ENCODE assay signal across 17 cellular contexts in the genomic region with DNA sequence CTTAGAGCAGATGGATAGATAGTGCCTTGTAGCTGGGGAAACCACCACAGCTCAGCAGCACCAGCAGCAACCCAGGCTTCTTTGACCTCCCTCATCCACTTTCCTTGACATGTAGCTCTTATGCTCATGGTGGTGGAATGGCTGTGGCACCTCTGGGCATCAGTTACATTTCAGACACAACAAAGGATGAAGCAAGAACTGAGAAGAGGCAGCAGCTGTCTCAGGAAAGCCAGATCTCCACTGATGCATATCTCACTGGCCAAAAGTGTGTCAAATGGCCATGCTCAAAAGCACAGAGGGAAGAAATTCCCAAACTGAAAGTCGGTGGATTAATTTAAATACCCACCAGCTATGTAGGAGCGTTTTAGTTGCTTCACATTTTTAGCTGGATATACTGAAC.
"Had no signal": no experiment of that assay in that cellular context is flagged by ENCODE, and none has a peak within 500 bp of the region (broad histone marks: within the 10 kb centered on the region; RNA-seq: fewer than 3 reads in every experiment).

No MANE protein-coding gene starts in this region.

- H3K27ac Mint-ChIP-seq: memory B cell, type B pancreatic cell had no signal

- FAIRE-seq: islet of Langerhans, urothelium cell line had no signal

- H3K27me3 ChIP-seq: heart right ventricle had no signal

- H3K36me3 Mint-ChIP-seq: memory B cell; naive thymus-derived CD8-positive, alpha-beta T cell; type B pancreatic cell had no signal

- H3K27me3 Mint-ChIP-seq: memory B cell had no signal

- H3K4me1 ChIP-seq: heart right ventricle, left ventricle myocardium inferior, lower lobe of right lung had no signal

- H3K9me3 Mint-ChIP-seq: neural crest cell, type B pancreatic cell had no signal

- H3K9me3 ChIP-seq: heart right ventricle, lower lobe of right lung had no signal

- DNase-seq: effector CD4-positive, alpha-beta T cell; foreskin melanocyte; heart right ventricle; hypothalamus; left ventricle myocardium inferior; lower lobe of right lung; naive thymus-derived CD8-positive, alpha-beta T cell; right cardiac atrium; stimulated activated CD4-positive, alpha-beta T cell treated with anti-CD3 and anti-CD28 coated beads, Interleukin-2, amount 100 ng/mL, for 48 hours; stimulated activated naive CD4-positive, alpha-beta T cell treated with Interleukin-2 at 50 U/mL for 16 hours had no signal

- H3K4me1 Mint-ChIP-seq: memory B cell; naive thymus-derived CD8-positive, alpha-beta T cell had no signal

- H3K4me3 Mint-ChIP-seq: memory B cell; naive thymus-derived CD8-positive, alpha-beta T cell; neural crest cell; type B pancreatic cell had no signal

- ATAC-seq: heart right ventricle; lower lobe of right lung; naive thymus-derived CD8-positive, alpha-beta T cell; right cardiac atrium had no signal

- H3K27ac ChIP-seq: coronary artery, heart right ventricle, left ventricle myocardium inferior, lower lobe of right lung had no signal

- H3K36me3 ChIP-seq: heart right ventricle, left ventricle myocardium inferior, lower lobe of right lung had no signal

- H3K4me3 ChIP-seq: coronary artery, heart right ventricle, left ventricle myocardium inferior, lower lobe of right lung, smooth muscle cell had no signal

- H3K4me2 ChIP-seq: smooth muscle cell had no signal
